Comparison of ENCODE assay signal across 13 cellular contexts in the genomic region with DNA sequence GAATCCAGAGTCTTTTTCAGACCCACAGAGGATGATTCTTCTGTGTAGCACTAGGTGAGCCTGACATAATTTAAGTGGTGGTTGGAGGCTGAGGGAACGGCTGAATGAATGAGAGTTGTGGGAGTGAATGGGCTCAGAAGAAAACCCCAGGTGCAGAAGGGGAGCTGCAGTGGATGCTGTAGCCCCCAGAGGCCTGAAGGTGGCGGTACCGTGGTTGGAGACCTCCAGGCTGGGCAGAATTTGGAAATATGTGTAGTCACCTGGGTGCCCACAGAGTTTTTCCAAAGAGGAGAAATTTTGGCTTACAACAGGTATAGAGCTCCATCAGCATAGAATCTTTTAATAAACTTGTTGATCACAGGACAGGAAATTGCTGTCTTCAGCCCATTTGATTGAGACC.
DNase-seq lines count a peak whose midpoint lies in the region; ATAC-seq and TF ChIP-seq lines count a peak whose summit lies in the region.
"Had no signal": no experiment of that assay in that cellular context is flagged by ENCODE, and none has a peak within 500 bp of the region (broad histone marks: within the 10 kb centered on the region; RNA-seq: fewer than 3 reads in every experiment).

No MANE protein-coding gene starts in this region.

- no peak for ATAC-seq in GM21423 (IDR thresholded peaks at IDR 0.05; ENCODE audit: unreplicated experiment)
- ATAC-seq in GM18868 (IDR thresholded peaks at IDR 0.05; ENCODE audit: unreplicated experiment): no peak
- no peak for ATAC-seq in stimulated activated naive CD8-positive, alpha-beta T cell treated with anti-CD3 and anti-CD28 coated beads, Interleukin-15, Interleukin-2, amounts not matched to agents 100 U/mL and 50 U/mL, for 24 hours

- DNase-seq in activated naive CD4-positive, alpha-beta T cell treated with anti-CD3 and anti-CD28 coated beads, Interleukin-2, amount 10 ng/mL, durations not matched to agents 7 days and 5 days: peak; percentile 36
- no peak for DNase-seq in activated naive CD4-positive, alpha-beta T cell treated with Interleukin-2 at 50 U/mL for 16 hours
- DNase-seq in choroid plexus epithelial cell (ENCODE audit: low read depth): no peak
- no peak for DNase-seq in retinal pigment epithelial cell (ENCODE audit: low read depth)
- DNase-seq in stimulated activated naive CD8-positive, alpha-beta T cell treated with anti-CD3 and anti-CD28 coated beads, Interleukin-15, Interleukin-2, amounts not matched to agents 100 U/mL and 50 U/mL, for 24 hours: no peak
- DNase-seq: DMS79 treated with DMSO at 0.1 percent for 48 hours; NCI-H2107; stimulated activated CD4-positive, alpha-beta T cell treated with anti-CD3 and anti-CD28 coated beads, Interleukin-4, amount 100 ng/mL, for 24 hours had no signal

- H3K4me3 Mint-ChIP-seq in activated naive CD4-positive, alpha-beta T cell treated with anti-CD3 and anti-CD28 coated beads, Interleukin-2, amount 10 ng/mL, durations not matched to agents 7 days and 5 days: no peak overlapping the region
- H3K4me3 Mint-ChIP-seq: T-helper 1 cell treated with Interleukin-12 subunit alpha and Interleukin-12 subunit beta and Interleukin-4 antibody, amounts not matched to agents 30 μg/mL and 1 μg/mL, for 36 hours had no signal

- TF ChIP-seq CTCF in KMS-11 (conservative IDR thresholded peaks at IDR 0.05; ENCODE audit: low read depth, low read length) (peak; percentile 50), choroid plexus epithelial cell (conservative IDR thresholded peaks at IDR 0.05; ENCODE audit: low read depth, low read length) (peak; percentile 71), retinal pigment epithelial cell (conservative IDR thresholded peaks at IDR 0.05; ENCODE audit: low read depth, low read length) (peak; percentile 77)

- no peak overlapping the region for H3K27ac ChIP-seq in KMS-11
- H3K27ac ChIP-seq: tibial artery had no signal

- H3K9ac ChIP-seq in KMS-11: no peak overlapping the region

- H3K4me1 ChIP-seq in KMS-11 (ENCODE audit: low read depth, poor library complexity, severe bottlenecking): no peaks in the 10 kb centered on the region

- H3K4me3 ChIP-seq in KMS-11 (IDR thresholded peaks at IDR 0.05; ENCODE audit: insufficient read depth, low read depth, low read length) (no peak overlapping the region), choroid plexus epithelial cell (ENCODE audit: low read depth, low read length) (no peak overlapping the region), retinal pigment epithelial cell (ENCODE audit: low read length) (no peak overlapping the region)
- H3K4me3 ChIP-seq: tibial artery had no signal

- no peaks in the 10 kb centered on the region for H3K9me3 Mint-ChIP-seq in activated naive CD4-positive, alpha-beta T cell treated with anti-CD3 and anti-CD28 coated beads, Interleukin-2, amount 10 ng/mL, durations not matched to agents 7 days and 5 days
- H3K9me3 Mint-ChIP-seq: T-helper 1 cell treated with Interleukin-12 subunit alpha and Interleukin-12 subunit beta and Interleukin-4 antibody, amounts not matched to agents 30 μg/mL and 1 μg/mL, for 36 hours had no signal

- no peaks in the 10 kb centered on the region for H4K20me1 ChIP-seq in KMS-11 (ENCODE audit: insufficient read depth)

- no peak overlapping the region for H2AFZ ChIP-seq in KMS-11 (ENCODE audit: low read depth)

- H3K4me1 Mint-ChIP-seq in activated naive CD4-positive, alpha-beta T cell treated with anti-CD3 and anti-CD28 coated beads, Interleukin-2, amount 10 ng/mL, durations not matched to agents 7 days and 5 days: peaks cover 16% of the 10 kb centered on the region

- no peaks in the 10 kb centered on the region for H3K36me3 Mint-ChIP-seq in activated naive CD4-positive, alpha-beta T cell treated with anti-CD3 and anti-CD28 coated beads, Interleukin-2, amount 10 ng/mL, durations not matched to agents 7 days and 5 days

- no peaks in the 10 kb centered on the region for H3K36me3 ChIP-seq in KMS-11 (ENCODE audit: insufficient read depth)
- H3K36me3 ChIP-seq: tibial artery had no signal

- no peak overlapping the region for H3K27ac Mint-ChIP-seq in activated naive CD4-positive, alpha-beta T cell treated with anti-CD3 and anti-CD28 coated beads, Interleukin-2, amount 10 ng/mL, durations not matched to agents 7 days and 5 days
- H3K27ac Mint-ChIP-seq: T-helper 1 cell treated with Interleukin-12 subunit alpha and Interleukin-12 subunit beta and Interleukin-4 antibody, amounts not matched to agents 30 μg/mL and 1 μg/mL, for 36 hours had no signal

- peaks cover 88% of the 10 kb centered on the region for H3K27me3 Mint-ChIP-seq in activated naive CD4-positive, alpha-beta T cell treated with anti-CD3 and anti-CD28 coated beads, Interleukin-2, amount 10 ng/mL, durations not matched to agents 7 days and 5 days

- H3K79me2 ChIP-seq in KMS-11 (ENCODE audit: insufficient read depth, low read depth): no peaks in the 10 kb centered on the region

- H3K27me3 ChIP-seq in KMS-11 (ENCODE audit: insufficient read depth, low read depth): peaks cover 54% of the 10 kb centered on the region; the same call in 1 of the 2 replicates

- no peak overlapping the region for H3K4me2 ChIP-seq in KMS-11

- CTCF ChIA-PET in activated naive CD4-positive, alpha-beta T cell treated with anti-CD3 and anti-CD28 coated beads, Interleukin-2, amount 10 ng/mL, durations not matched to agents 7 days and 5 days (lab: Charles Lee): interaction anchor here (1.0 to 1.2 kb wide), 2 partner anchors 81 to 98 kb away, joined by 4 read pairs; no protein-coding TSS in a partner anchor
